Comparison of ENCODE assay signal across 1 cellular context in the genomic region with DNA sequence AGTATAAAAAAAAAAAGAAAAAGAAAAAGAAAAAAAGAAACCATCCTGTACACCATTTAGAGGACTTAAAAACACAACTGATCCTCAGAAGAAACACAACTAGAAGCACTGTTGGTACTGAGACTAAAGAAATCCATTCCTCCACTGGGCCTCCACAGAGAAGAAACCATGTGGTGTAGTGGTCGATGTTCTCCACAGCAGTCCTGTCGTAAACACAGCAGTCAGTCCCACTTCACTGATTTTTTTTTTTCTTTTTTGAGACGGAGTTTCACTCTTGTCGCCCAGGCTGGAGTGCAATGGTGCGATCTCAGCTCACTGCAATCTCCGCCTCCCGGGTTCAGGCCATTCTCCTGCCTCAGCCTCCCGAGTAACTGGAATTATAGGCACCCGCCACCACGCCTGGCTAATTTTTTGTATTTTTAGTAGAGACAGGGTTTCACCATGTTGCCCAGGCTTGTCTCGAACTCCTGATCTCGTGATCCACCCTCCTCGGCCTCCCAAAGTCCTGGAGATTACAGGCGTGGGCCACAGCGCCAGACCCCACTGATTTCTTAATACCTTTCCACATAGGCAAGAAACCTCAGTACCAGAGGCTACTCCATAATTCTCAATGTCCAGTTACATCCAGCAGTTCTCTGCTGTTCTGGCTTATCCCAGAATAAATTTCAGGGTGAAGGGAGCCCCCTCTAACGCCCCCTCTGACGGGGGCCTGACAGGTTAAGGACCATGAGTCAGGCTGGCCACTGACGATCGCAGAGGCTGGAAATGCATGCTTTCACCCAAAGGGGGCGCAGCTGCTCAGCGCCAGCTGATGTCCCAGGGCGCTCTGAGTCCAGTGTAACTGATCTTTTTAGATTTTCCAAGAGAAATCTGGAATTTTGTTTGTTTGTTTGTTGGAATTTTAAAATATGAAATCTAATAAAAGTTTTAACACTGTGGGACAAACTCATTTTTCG.
TF ChIP-seq lines count a peak whose summit lies in the region.

No MANE protein-coding gene starts in this region.

TF ChIP-seq in endothelial cell of umbilical vein, 7 proteins besides CTCF, POLR2A, EP300 and RAD21:
- TF ChIP-seq EZH2 (IDR thresholded peaks at IDR 0.05; ENCODE audit: borderline replicate concordance, low read depth, low read length, severe bottlenecking) (no peak), FOS (IDR thresholded peaks at IDR 0.05; ENCODE audit: borderline replicate concordance, insufficient read depth, low read length) (no peak), JUN (IDR thresholded peaks at IDR 0.05; ENCODE audit: borderline replicate concordance, insufficient read depth, insufficient read length, low read depth) (no peak), MYC (IDR thresholded peaks at IDR 0.05; ENCODE audit: low read depth, low read length) (no peak), GATA2 (IDR thresholded peaks at IDR 0.05; ENCODE audit: insufficient read depth, insufficient read length, low read depth, low read length) (no peak), POLR2AphosphoS5 (IDR thresholded peaks at IDR 0.05; ENCODE audit: insufficient read depth, low read depth, low read length) (no peak)
- TF ChIP-seq, protein P1, sequence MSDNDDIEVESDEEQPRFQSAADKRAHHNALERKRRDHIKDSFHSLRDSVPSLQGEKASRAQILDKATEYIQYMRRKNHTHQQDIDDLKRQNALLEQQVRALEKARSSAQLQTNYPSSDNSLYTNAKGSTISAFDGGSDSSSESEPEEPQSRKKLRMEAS (IDR thresholded peaks at IDR 0.05; ENCODE audit: insufficient read depth, insufficient read length): no peak
